In the genomic region with DNA sequence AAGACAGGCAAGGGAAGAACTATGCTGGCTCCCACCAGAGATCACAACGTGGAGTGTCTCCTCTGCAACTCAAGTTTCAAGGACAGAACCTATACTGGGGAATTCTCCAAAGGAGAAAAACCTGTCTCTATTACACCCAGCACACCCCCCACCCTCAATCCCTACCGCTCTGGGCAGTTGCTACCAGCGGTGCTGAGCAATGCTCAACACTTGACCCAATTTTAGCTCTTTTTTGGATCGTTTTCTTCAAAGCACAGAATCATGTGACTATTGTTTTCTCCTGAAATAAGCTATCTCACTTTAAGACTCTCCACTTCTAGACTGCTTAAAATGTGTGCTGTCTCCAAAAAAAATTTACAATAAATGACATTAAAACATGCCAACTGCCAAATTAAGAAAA, we compare ENCODE assay signal across 2 cellular contexts.
TF ChIP-seq lines count a peak whose summit lies in the region.

No MANE protein-coding gene starts in this region.

TF ChIP-seq in SK-N-SH, 30 proteins besides CTCF, POLR2A, EP300 and RAD21 (continued from another document):
- TF ChIP-seq, protein P1, sequence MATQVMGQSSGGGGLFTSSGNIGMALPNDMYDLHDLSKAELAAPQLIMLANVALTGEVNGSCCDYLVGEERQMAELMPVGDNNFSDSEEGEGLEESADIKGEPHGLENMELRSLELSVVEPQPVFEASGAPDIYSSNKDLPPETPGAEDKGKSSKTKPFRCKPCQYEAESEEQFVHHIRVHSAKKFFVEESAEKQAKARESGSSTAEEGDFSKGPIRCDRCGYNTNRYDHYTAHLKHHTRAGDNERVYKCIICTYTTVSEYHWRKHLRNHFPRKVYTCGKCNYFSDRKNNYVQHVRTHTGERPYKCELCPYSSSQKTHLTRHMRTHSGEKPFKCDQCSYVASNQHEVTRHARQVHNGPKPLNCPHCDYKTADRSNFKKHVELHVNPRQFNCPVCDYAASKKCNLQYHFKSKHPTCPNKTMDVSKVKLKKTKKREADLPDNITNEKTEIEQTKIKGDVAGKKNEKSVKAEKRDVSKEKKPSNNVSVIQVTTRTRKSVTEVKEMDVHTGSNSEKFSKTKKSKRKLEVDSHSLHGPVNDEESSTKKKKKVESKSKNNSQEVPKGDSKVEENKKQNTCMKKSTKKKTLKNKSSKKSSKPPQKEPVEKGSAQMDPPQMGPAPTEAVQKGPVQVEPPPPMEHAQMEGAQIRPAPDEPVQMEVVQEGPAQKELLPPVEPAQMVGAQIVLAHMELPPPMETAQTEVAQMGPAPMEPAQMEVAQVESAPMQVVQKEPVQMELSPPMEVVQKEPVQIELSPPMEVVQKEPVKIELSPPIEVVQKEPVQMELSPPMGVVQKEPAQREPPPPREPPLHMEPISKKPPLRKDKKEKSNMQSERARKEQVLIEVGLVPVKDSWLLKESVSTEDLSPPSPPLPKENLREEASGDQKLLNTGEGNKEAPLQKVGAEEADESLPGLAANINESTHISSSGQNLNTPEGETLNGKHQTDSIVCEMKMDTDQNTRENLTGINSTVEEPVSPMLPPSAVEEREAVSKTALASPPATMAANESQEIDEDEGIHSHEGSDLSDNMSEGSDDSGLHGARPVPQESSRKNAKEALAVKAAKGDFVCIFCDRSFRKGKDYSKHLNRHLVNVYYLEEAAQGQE (IDR thresholded peaks at IDR 0.05; ENCODE audit: low read depth, low read length), result no peak
- no peak for TF ChIP-seq TAF1 (IDR thresholded peaks at IDR 0.05; ENCODE audit: borderline replicate concordance, low read depth, low read length)
- TF ChIP-seq, protein P2, sequence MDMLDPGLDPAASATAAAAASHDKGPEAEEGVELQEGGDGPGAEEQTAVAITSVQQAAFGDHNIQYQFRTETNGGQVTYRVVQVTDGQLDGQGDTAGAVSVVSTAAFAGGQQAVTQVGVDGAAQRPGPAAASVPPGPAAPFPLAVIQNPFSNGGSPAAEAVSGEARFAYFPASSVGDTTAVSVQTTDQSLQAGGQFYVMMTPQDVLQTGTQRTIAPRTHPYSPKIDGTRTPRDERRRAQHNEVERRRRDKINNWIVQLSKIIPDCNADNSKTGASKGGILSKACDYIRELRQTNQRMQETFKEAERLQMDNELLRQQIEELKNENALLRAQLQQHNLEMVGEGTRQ (IDR thresholded peaks at IDR 0.05; ENCODE audit: borderline replicate concordance, low read depth, low read length), result no peak
- no peak for TF ChIP-seq FOXJ3 (CRISPR knock-in tag; IDR thresholded peaks at IDR 0.05)
- TF ChIP-seq ELF1 (IDR thresholded peaks at IDR 0.05), result no peak
- no peak for TF ChIP-seq CHD2 (IDR thresholded peaks at IDR 0.05; ENCODE audit: low read length, partially characterized antibody)
- no peak for TF ChIP-seq TEAD4 (IDR thresholded peaks at IDR 0.05; ENCODE audit: borderline replicate concordance, insufficient read depth)
- TF ChIP-seq, protein P3, sequence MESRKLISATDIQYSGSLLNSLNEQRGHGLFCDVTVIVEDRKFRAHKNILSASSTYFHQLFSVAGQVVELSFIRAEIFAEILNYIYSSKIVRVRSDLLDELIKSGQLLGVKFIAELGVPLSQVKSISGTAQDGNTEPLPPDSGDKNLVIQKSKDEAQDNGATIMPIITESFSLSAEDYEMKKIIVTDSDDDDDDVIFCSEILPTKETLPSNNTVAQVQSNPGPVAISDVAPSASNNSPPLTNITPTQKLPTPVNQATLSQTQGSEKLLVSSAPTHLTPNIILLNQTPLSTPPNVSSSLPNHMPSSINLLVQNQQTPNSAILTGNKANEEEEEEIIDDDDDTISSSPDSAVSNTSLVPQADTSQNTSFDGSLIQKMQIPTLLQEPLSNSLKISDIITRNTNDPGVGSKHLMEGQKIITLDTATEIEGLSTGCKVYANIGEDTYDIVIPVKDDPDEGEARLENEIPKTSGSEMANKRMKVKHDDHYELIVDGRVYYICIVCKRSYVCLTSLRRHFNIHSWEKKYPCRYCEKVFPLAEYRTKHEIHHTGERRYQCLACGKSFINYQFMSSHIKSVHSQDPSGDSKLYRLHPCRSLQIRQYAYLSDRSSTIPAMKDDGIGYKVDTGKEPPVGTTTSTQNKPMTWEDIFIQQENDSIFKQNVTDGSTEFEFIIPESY (IDR thresholded peaks at IDR 0.05; ENCODE audit: borderline replicate concordance, low read depth), result no peak

TF ChIP-seq in SK-N-SH treated with all-trans-retinoic acid at 6 μM for 48 hours, 23 proteins besides CTCF, POLR2A, EP300 and RAD21 (continued from another document):
- TF ChIP-seq, protein P4, sequence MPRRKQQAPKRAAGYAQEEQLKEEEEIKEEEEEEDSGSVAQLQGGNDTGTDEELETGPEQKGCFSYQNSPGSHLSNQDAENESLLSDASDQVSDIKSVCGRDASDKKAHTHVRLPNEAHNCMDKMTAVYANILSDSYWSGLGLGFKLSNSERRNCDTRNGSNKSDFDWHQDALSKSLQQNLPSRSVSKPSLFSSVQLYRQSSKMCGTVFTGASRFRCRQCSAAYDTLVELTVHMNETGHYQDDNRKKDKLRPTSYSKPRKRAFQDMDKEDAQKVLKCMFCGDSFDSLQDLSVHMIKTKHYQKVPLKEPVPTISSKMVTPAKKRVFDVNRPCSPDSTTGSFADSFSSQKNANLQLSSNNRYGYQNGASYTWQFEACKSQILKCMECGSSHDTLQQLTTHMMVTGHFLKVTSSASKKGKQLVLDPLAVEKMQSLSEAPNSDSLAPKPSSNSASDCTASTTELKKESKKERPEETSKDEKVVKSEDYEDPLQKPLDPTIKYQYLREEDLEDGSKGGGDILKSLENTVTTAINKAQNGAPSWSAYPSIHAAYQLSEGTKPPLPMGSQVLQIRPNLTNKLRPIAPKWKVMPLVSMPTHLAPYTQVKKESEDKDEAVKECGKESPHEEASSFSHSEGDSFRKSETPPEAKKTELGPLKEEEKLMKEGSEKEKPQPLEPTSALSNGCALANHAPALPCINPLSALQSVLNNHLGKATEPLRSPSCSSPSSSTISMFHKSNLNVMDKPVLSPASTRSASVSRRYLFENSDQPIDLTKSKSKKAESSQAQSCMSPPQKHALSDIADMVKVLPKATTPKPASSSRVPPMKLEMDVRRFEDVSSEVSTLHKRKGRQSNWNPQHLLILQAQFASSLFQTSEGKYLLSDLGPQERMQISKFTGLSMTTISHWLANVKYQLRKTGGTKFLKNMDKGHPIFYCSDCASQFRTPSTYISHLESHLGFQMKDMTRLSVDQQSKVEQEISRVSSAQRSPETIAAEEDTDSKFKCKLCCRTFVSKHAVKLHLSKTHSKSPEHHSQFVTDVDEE (CRISPR knock-in tag; IDR thresholded peaks at IDR 0.05), result no peak
- TF ChIP-seq, protein P5, sequence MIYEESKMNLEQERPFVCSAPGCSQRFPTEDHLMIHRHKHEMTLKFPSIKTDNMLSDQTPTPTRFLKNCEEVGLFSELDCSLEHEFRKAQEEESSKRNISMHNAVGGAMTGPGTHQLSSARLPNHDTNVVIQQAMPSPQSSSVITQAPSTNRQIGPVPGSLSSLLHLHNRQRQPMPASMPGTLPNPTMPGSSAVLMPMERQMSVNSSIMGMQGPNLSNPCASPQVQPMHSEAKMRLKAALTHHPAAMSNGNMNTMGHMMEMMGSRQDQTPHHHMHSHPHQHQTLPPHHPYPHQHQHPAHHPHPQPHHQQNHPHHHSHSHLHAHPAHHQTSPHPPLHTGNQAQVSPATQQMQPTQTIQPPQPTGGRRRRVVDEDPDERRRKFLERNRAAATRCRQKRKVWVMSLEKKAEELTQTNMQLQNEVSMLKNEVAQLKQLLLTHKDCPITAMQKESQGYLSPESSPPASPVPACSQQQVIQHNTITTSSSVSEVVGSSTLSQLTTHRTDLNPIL (CRISPR knock-in tag; IDR thresholded peaks at IDR 0.05; ENCODE audit: low read depth), result no peak
- TF ChIP-seq ZNF8 (CRISPR knock-in tag; IDR thresholded peaks at IDR 0.05), result no peak
- TF ChIP-seq ZC3H10 (CRISPR knock-in tag; IDR thresholded peaks at IDR 0.05), result no peak
- TF ChIP-seq ZNF565 (CRISPR knock-in tag; conservative IDR thresholded peaks at IDR 0.05; ENCODE audit: low read depth), result no peak
- no peak for TF ChIP-seq OSR1 (CRISPR knock-in tag; IDR thresholded peaks at IDR 0.05)
- no peak for TF ChIP-seq GLIS3 (CRISPR knock-in tag; IDR thresholded peaks at IDR 0.05)
- TF ChIP-seq, protein P6, sequence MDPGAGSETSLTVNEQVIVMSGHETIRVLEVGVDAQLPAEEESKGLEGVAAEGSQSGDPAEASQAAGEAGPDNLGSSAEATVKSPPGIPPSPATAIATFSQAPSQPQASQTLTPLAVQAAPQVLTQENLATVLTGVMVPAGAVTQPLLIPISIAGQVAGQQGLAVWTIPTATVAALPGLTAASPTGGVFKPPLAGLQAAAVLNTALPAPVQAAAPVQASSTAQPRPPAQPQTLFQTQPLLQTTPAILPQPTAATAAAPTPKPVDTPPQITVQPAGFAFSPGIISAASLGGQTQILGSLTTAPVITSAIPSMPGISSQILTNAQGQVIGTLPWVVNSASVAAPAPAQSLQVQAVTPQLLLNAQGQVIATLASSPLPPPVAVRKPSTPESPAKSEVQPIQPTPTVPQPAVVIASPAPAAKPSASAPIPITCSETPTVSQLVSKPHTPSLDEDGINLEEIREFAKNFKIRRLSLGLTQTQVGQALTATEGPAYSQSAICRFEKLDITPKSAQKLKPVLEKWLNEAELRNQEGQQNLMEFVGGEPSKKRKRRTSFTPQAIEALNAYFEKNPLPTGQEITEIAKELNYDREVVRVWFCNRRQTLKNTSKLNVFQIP (CRISPR knock-in tag; IDR thresholded peaks at IDR 0.05; ENCODE audit: borderline replicate concordance, low read depth), result no peak
- TF ChIP-seq ZFP30 (CRISPR knock-in tag; IDR thresholded peaks at IDR 0.05), result no peak
- TF ChIP-seq BACH2 (CRISPR knock-in tag; IDR thresholded peaks at IDR 0.05; ENCODE audit: borderline replicate concordance), result no peak
- TF ChIP-seq ARNTL (CRISPR knock-in tag; IDR thresholded peaks at IDR 0.05; ENCODE audit: borderline replicate concordance, low read depth), result no peak
- TF ChIP-seq RARB (CRISPR knock-in tag; IDR thresholded peaks at IDR 0.05), result no peak
- TF ChIP-seq ZFP3 (CRISPR knock-in tag; IDR thresholded peaks at IDR 0.05), result no peak
- TF ChIP-seq PPARA (CRISPR knock-in tag; IDR thresholded peaks at IDR 0.05; ENCODE audit: borderline replicate concordance), result no peak
